In the genomic region with DNA sequence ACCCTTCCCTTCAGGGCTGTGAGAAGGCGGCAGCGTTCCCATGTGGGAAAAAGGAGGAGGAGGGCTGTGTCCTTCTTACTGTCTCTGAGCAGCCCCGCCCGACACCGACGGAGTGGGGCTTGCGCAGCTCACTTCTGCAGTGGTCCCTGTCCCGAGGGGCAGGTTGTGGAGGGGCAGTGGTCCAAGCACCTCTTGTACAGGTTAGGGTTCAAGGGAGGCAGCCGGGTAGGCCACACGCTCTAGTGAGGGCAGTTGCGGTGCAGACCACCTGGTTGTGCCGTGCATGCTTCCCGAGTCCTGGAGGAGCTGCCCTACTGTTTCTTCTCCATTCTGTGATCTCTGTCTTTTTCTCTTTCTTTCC, we compare ENCODE assay signal across 33 cellular contexts. TPM values are rescaled to one million over a fixed set of nuclear protein-coding genes. Genes with fewer than 3 reads are reported as not detected.
"Had no signal": no experiment of that assay in that cellular context is flagged by ENCODE, and none has a peak within 500 bp of the region (broad histone marks: within the 10 kb centered on the region; RNA-seq: fewer than 3 reads in every experiment).

No MANE protein-coding gene starts in this region.

- DNase-seq: activated CD4-positive, alpha-beta T cell treated with anti-CD3 and anti-CD28 coated beads for 48 hours; activated CD4-positive, alpha-beta T cell treated with anti-CD3 and anti-CD28 coated beads, Interleukin-2, amount 50 U/mL, for 48 hours; activated CD8-positive, alpha-beta memory T cell treated with anti-CD3 and anti-CD28 coated beads for 24 hours; activated naive CD8-positive, alpha-beta T cell treated with anti-CD3 and anti-CD28 coated beads, Interleukin-2, amount 10 ng/mL, durations not matched to agents 7 days and 5 days; activated T-cell treated with anti-CD3 and anti-CD28 coated beads, Interleukin-2, amount 50 U/mL, for 1 hour; brain microvascular endothelial cell; cortex of kidney; foreskin fibroblast; heart right ventricle; lower lobe of right lung; mesendoderm; natural killer cell; ovary; right lobe of liver; stimulated activated CD4-positive, alpha-beta T cell treated with anti-CD3 and anti-CD28 coated beads, Interleukin-2, amount 100 ng/mL, for 48 hours; stimulated activated naive CD8-positive, alpha-beta T cell treated with anti-CD3 and anti-CD28 coated beads, Interleukin-15, Interleukin-2, amounts not matched to agents 100 U/mL and 50 U/mL, for 24 hours; T-cell; T-helper 9 cell; testis; trophoblast cell had no signal

- H3K4me3 ChIP-seq: ascending aorta, heart right ventricle, left lung, lower lobe of right lung, ovary, right lobe of liver, testis, vagina had no signal

- H3K27me3 ChIP-seq: ascending aorta, brain microvascular endothelial cell, heart right ventricle, ovary, right lobe of liver, testis, vagina had no signal

- H3K36me3 ChIP-seq: ovary had no signal

- H3K27ac Mint-ChIP-seq: activated naive CD8-positive, alpha-beta T cell treated with anti-CD3 and anti-CD28 coated beads, Interleukin-2, amount 10 ng/mL, durations not matched to agents 7 days and 5 days; activated T-helper 2 cell treated with anti-CD3 and anti-CD28 coated beads, Interferon-gamma antibody, Interleukin-2, Interleukin-4, amounts not matched to agents 10 μg/mL and 5 μg/mL and 100 μg/mL, durations not matched to agents 14 hours and 24 hours and 36 hours; natural killer cell; progenitor cell of endocrine pancreas had no signal

- H3K9me3 Mint-ChIP-seq: activated naive CD8-positive, alpha-beta T cell treated with anti-CD3 and anti-CD28 coated beads, Interleukin-2, amount 10 ng/mL, durations not matched to agents 7 days and 5 days; activated T-helper 2 cell treated with anti-CD3 and anti-CD28 coated beads, Interferon-gamma antibody, Interleukin-2, Interleukin-4, amounts not matched to agents 10 μg/mL and 5 μg/mL and 100 μg/mL, durations not matched to agents 14 hours and 24 hours and 36 hours; natural killer cell; T-cell had no signal

- ATAC-seq: activated CD4-positive, CD25-positive, alpha-beta regulatory T cell treated with anti-CD3 and anti-CD28 coated beads, Interleukin-2, amount 50 U/mL, for 24 hours; esophagus mucosa; heart right ventricle; left lung; lower lobe of right lung; natural killer cell; right lobe of liver; stimulated activated naive CD8-positive, alpha-beta T cell treated with anti-CD3 and anti-CD28 coated beads, Interleukin-15, Interleukin-2, amounts not matched to agents 100 U/mL and 50 U/mL, for 24 hours; T-cell had no signal

- H3K9me3 ChIP-seq: ascending aorta, heart right ventricle, left lung, lower lobe of right lung, neutrophil, ovary, right lobe of liver, testis, vagina had no signal

- H3K4me1 ChIP-seq: right lobe of liver had no signal

- H3K36me3 Mint-ChIP-seq: activated naive CD8-positive, alpha-beta T cell treated with anti-CD3 and anti-CD28 coated beads, Interleukin-2, amount 10 ng/mL, durations not matched to agents 7 days and 5 days; natural killer cell had no signal

- H3K27ac ChIP-seq: ascending aorta, brain microvascular endothelial cell, heart right ventricle, left lung, lower lobe of right lung, neutrophil, ovary, right lobe of liver, testis, vagina, VCaP had no signal

- H3K4me3 Mint-ChIP-seq: activated naive CD8-positive, alpha-beta T cell treated with anti-CD3 and anti-CD28 coated beads, Interleukin-2, amount 10 ng/mL, durations not matched to agents 7 days and 5 days; natural killer cell had no signal

RNA-seq across cellular contexts. Expression of a gene that starts 48.5 kb away (rescaled TPM):
- total RNA-seq: activated naive CD8-positive, alpha-beta T cell treated with anti-CD3 and anti-CD28 coated beads, Interleukin-2, amount 10 ng/mL, durations not matched to agents 7 days and 5 days; activated T-helper 2 cell treated with anti-CD3 and anti-CD28 coated beads, Interferon-gamma antibody, Interleukin-2, Interleukin-4, amounts not matched to agents 10 μg/mL and 5 μg/mL and 100 μg/mL, durations not matched to agents 14 hours and 24 hours and 36 hours; ascending aorta; chondrocyte; esophagus mucosa; left lung; lower lobe of right lung; mononuclear cell; natural killer cell; ovary; renal cortical epithelial cell; right lobe of liver; skeletal muscle tissue; T-cell; vagina had no signal
